In genomic region chr2:191632426-191632825, GRCh38 we compare ENCODE assay signal across 1 cellular context.
TF ChIP-seq lines count a peak whose summit lies in the region.

No MANE protein-coding gene starts in this region.

TF ChIP-seq in A549, 52 proteins besides CTCF, POLR2A, EP300 and RAD21:
- TF ChIP-seq, protein P1, sequence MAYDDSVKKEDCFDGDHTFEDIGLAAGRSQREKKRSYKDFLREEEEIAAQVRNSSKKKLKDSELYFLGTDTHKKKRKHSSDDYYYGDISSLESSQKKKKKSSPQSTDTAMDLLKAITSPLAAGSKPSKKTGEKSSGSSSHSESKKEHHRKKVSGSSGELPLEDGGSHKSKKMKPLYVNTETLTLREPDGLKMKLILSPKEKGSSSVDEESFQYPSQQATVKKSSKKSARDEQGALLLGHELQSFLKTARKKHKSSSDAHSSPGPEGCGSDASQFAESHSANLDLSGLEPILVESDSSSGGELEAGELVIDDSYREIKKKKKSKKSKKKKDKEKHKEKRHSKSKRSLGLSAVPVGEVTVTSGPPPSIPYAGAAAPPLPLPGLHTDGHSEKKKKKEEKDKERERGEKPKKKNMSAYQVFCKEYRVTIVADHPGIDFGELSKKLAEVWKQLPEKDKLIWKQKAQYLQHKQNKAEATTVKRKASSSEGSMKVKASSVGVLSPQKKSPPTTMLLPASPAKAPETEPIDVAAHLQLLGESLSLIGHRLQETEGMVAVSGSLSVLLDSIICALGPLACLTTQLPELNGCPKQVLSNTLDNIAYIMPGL (CRISPR knock-in tag; IDR thresholded peaks at IDR 0.05; ENCODE audit: borderline replicate concordance): no peak
